1 cellular context compared by ENCODE assay signal in genomic region chr15:89577776-89578115, GRCh38.
TF ChIP-seq lines count a peak whose summit lies in the region.

No MANE protein-coding gene starts in this region.

TF ChIP-seq in HCT116, 20 proteins besides CTCF, POLR2A, EP300 and RAD21 (continued from another document):
- TF ChIP-seq ZBTB33 (IDR thresholded peaks at IDR 0.05; ENCODE audit: extremely low read depth, insufficient replicate concordance, low read length), result no peak
